36 cellular contexts compared by ENCODE assay signal in the genomic region with DNA sequence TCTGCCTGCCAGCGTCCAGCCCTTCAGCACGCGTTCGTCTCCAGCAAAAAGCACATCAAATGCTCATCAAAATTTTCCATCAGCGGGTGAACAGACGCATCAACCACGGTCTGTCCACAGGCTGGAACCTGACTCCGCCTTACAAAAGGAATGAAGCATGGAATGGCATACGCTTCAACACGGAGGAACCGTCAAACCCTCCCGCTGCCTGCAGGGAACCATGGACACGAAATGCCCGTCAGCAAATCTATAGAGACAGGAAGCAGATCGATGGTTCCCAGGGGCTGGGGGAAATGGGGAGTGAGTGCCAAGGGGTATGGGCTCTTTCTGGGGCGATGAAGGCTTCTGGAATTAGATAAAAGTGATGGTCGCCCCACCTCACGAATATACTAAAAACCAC. TPM values are rescaled to one million over a fixed set of nuclear protein-coding genes. Genes with fewer than 3 reads are reported as not detected.
"Had no signal": no experiment of that assay in that cellular context is flagged by ENCODE, and none has a peak within 500 bp of the region (broad histone marks: within the 10 kb centered on the region; RNA-seq: fewer than 3 reads in every experiment).

No MANE protein-coding gene starts in this region.

- H3K9me3 ChIP-seq: Peyer's patch had no signal

- H3K27ac Mint-ChIP-seq: activated CD4-positive, alpha-beta memory T cell treated with anti-CD3 and anti-CD28 coated beads, Interleukin-2, amount 10 ng/mL, durations not matched to agents 7 days and 5 days; activated CD8-positive, alpha-beta memory T cell treated with anti-CD3 and anti-CD28 coated beads, Interleukin-2, amount 10 ng/mL, durations not matched to agents 7 days and 5 days; activated naive CD8-positive, alpha-beta T cell treated with anti-CD3 and anti-CD28 coated beads for 36 hours had no signal

- ATAC-seq: activated CD8-positive, alpha-beta memory T cell treated with anti-CD3 and anti-CD28 coated beads, Interleukin-2, amount 10 ng/mL, durations not matched to agents 7 days and 5 days; PC-3 had no signal

- H3K27me3 ChIP-seq: brain microvascular endothelial cell, Peyer's patch had no signal

- H3K9me3 Mint-ChIP-seq: activated CD4-positive, alpha-beta memory T cell treated with anti-CD3 and anti-CD28 coated beads, Interleukin-2, amount 10 ng/mL, durations not matched to agents 7 days and 5 days; activated naive CD8-positive, alpha-beta T cell treated with anti-CD3 and anti-CD28 coated beads for 36 hours had no signal

- H3K27ac ChIP-seq: brain microvascular endothelial cell, Peyer's patch, WERI-Rb-1 had no signal

- H3K36me3 ChIP-seq: brain microvascular endothelial cell, Peyer's patch, WERI-Rb-1 had no signal

- H3K4me3 ChIP-seq: Peyer's patch had no signal

- H3K27me3 Mint-ChIP-seq: activated CD4-positive, alpha-beta memory T cell treated with anti-CD3 and anti-CD28 coated beads, Interleukin-2, amount 10 ng/mL, durations not matched to agents 7 days and 5 days; activated CD8-positive, alpha-beta memory T cell treated with anti-CD3 and anti-CD28 coated beads, Interleukin-2, amount 10 ng/mL, durations not matched to agents 7 days and 5 days had no signal

- H3K4me1 Mint-ChIP-seq: activated CD8-positive, alpha-beta memory T cell treated with anti-CD3 and anti-CD28 coated beads, Interleukin-2, amount 10 ng/mL, durations not matched to agents 7 days and 5 days had no signal

- H3K36me3 Mint-ChIP-seq: activated CD8-positive, alpha-beta memory T cell treated with anti-CD3 and anti-CD28 coated beads, Interleukin-2, amount 10 ng/mL, durations not matched to agents 7 days and 5 days; activated naive CD8-positive, alpha-beta T cell treated with anti-CD3 and anti-CD28 coated beads for 36 hours had no signal

- H3K4me3 Mint-ChIP-seq: activated CD4-positive, alpha-beta memory T cell treated with anti-CD3 and anti-CD28 coated beads, Interleukin-2, amount 10 ng/mL, durations not matched to agents 7 days and 5 days; activated CD8-positive, alpha-beta memory T cell treated with anti-CD3 and anti-CD28 coated beads, Interleukin-2, amount 10 ng/mL, durations not matched to agents 7 days and 5 days; activated naive CD8-positive, alpha-beta T cell treated with anti-CD3 and anti-CD28 coated beads for 36 hours had no signal

- DNase-seq: activated CD4-positive, alpha-beta memory T cell treated with anti-CD3 and anti-CD28 coated beads, Interleukin-2, amount 10 ng/mL, durations not matched to agents 7 days and 5 days; activated CD4-positive, alpha-beta T cell treated with anti-CD3 and anti-CD28 coated beads for 1 hour; activated CD4-positive, alpha-beta T cell treated with anti-CD3 and anti-CD28 coated beads for 48 hours; activated CD4-positive, CD25-positive, alpha-beta regulatory T cell; activated CD8-positive, alpha-beta memory T cell treated with anti-CD3 and anti-CD28 coated beads for 24 hours; activated CD8-positive, alpha-beta memory T cell treated with anti-CD3 and anti-CD28 coated beads, Interleukin-2, amount 10 ng/mL, durations not matched to agents 7 days and 5 days; activated CD8-positive, alpha-beta memory T cell treated with anti-CD3 and anti-CD28 coated beads, Interleukin-2, amount 50 U/mL, for 48 hours; activated effector memory CD4-positive, alpha-beta T cell treated with Interleukin-2 at 50 U/mL for 16 hours; activated naive CD4-positive, alpha-beta T cell; activated naive CD4-positive, alpha-beta T cell treated with anti-CD3 and anti-CD28 coated beads, Interleukin-2, amount 50 U/mL, for 16 hours; activated naive CD8-positive, alpha-beta T cell treated with anti-CD3 and anti-CD28 coated beads for 36 hours; activated T-cell treated with anti-CD3 and anti-CD28 coated beads, Interleukin-2, amount 50 U/mL, for 48 hours; amniotic stem cell; aorta; brain microvascular endothelial cell; central memory CD4-positive, alpha-beta T cell; Karpas-422; KBM-7; NCI-H1105; NCI-H1417 treated with DMSO at 0.1 percent for 48 hours; NCI-H1694 treated with DMSO at 0.1 percent for 48 hours; NCI-H2029 treated with DMSO at 0.1 percent for 48 hours; NCI-H2107; NCI-H2171; NCI-H510A; NCI-H526; NCI-H82; NK-92 treated with Interleukin-12 subunit alpha and Interleukin-12 subunit beta, amount 100 ng/mL, for 24 hours; PC-3; Peyer's patch; RPMI8226; T1000; WERI-Rb-1 had no signal

RNA-seq across cellular contexts. Expression of gene TRPM5, which starts 27.5 kb away (rescaled TPM):
- total RNA-seq: activated CD4-positive, alpha-beta memory T cell treated with anti-CD3 and anti-CD28 coated beads, Interleukin-2, amount 10 ng/mL, durations not matched to agents 7 days and 5 days; activated CD8-positive, alpha-beta memory T cell treated with anti-CD3 and anti-CD28 coated beads, Interleukin-2, amount 10 ng/mL, durations not matched to agents 7 days and 5 days; activated naive CD8-positive, alpha-beta T cell treated with anti-CD3 and anti-CD28 coated beads for 36 hours; aorta; MCF 10A; PC-3; T-helper 1 cell treated with Interleukin-12 subunit alpha and Interleukin-12 subunit beta and Interleukin-4 antibody, amounts not matched to agents 30 ng/mL and 1 ng/mL, for 36 hours; T-helper 2 cell treated with Interferon-gamma antibody and Interleukin-4, amounts not matched to agents 100 ng/mL and 5 ng/mL, for 36 hours had no signal

RNA-seq across cellular contexts. Expression of gene KCNQ1, which starts 28.0 kb away (rescaled TPM):
- total RNA-seq: MCF 10A had no signal
